19 cellular contexts compared by ENCODE assay signal in the genomic region with DNA sequence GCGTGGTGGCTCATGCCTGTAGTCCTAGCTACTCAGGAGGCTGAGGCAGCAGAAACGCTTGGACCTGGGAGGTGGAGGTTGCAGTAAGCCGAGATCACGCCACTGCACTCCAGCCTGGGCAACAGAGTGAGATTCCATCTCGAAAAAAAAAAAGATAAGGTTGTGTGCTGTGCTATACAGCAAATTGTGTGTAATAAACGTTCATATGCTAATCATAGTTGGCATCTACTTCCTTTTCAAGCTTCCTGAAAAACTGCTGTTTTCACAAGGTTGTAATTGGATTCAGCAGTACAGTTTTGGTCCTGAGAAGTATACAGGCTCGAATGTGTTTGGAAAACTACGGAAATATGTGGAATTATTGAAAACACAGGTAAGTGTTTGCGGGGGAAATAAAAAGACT.
"Had no signal": no experiment of that assay in that cellular context is flagged by ENCODE, and none has a peak within 500 bp of the region (broad histone marks: within the 10 kb centered on the region; RNA-seq: fewer than 3 reads in every experiment).

No MANE protein-coding gene starts in this region.

- H3K27ac ChIP-seq: hepatocyte, ovary, right atrium auricular region, sigmoid colon, skin epidermis, stomach, thoracic aorta had no signal

- ATAC-seq: left cardiac atrium; naive thymus-derived CD4-positive, alpha-beta T cell had no signal

- H3K27me3 Mint-ChIP-seq: naive thymus-derived CD4-positive, alpha-beta T cell had no signal

- H3K4me3 Mint-ChIP-seq: naive thymus-derived CD4-positive, alpha-beta T cell; neural crest cell had no signal

- H3K9me3 Mint-ChIP-seq: neural crest cell had no signal

- H3K4me1 ChIP-seq: right atrium auricular region, sigmoid colon, stomach had no signal

- H3K4me1 Mint-ChIP-seq: neural crest cell had no signal

- H3K36me3 ChIP-seq: ovary, right atrium auricular region, sigmoid colon, thoracic aorta had no signal

- H3K9me3 ChIP-seq: ovary, right atrium auricular region, sigmoid colon, stomach, thoracic aorta had no signal

- H3K4me3 ChIP-seq: hepatocyte, ovary, right atrium auricular region, sigmoid colon, skin epidermis, stomach, thoracic aorta had no signal

- H3K27me3 ChIP-seq: hepatocyte, ovary, right atrium auricular region, sigmoid colon, stomach had no signal

- DNase-seq: effector CD8-positive, alpha-beta T cell; foreskin melanocyte; head of caudate nucleus; kidney; left cardiac atrium; mesendoderm; naive thymus-derived CD4-positive, alpha-beta T cell; nucleus accumbens; ovary; sigmoid colon; stimulated activated CD4-positive, alpha-beta T cell treated with anti-CD3 and anti-CD28 coated beads, Interleukin-2, amount 100 ng/mL, for 24 hours; stimulated activated naive CD4-positive, alpha-beta T cell; stomach; substantia nigra had no signal
